Comparison of ENCODE assay signal across 17 cellular contexts in genomic region chr15:41483519-41483918, GRCh38. TPM values are rescaled to one million over a fixed set of nuclear protein-coding genes. Genes with fewer than 3 reads are reported as not detected.
DNase-seq lines count a peak whose midpoint lies in the region; ATAC-seq and TF ChIP-seq lines count a peak whose summit lies in the region.
"Had no signal": no experiment of that assay in that cellular context is flagged by ENCODE, and none has a peak within 500 bp of the region (broad histone marks: within the 10 kb centered on the region; RNA-seq: fewer than 3 reads in every experiment).

No MANE protein-coding gene starts in this region.

- peaks cover 25% of the 10 kb centered on the region for H3K36me3 Mint-ChIP-seq in activated CD4-positive, alpha-beta T cell treated with anti-CD3 and anti-CD28 coated beads for 36 hours (ENCODE audit: low read depth)
- H3K36me3 Mint-ChIP-seq in central memory CD8-positive, alpha-beta T cell (ENCODE audit: insufficient read depth): peaks cover 25% of the 10 kb centered on the region
- peaks cover 47% of the 10 kb centered on the region for H3K36me3 Mint-ChIP-seq in stimulated activated effector memory CD8-positive, alpha-beta T cell treated with anti-CD3 and anti-CD28 coated beads, Interleukin-12 subunit alpha, Interleukin-12 subunit beta, amount 100 ng/mL, for 72 hours
- H3K36me3 Mint-ChIP-seq in Calu3 (ENCODE audit: insufficient read depth, unreplicated experiment): peaks cover 10% of the 10 kb centered on the region

- H3K27me3 Mint-ChIP-seq in activated CD4-positive, alpha-beta T cell treated with anti-CD3 and anti-CD28 coated beads for 36 hours: peaks cover 3% of the 10 kb centered on the region
- no peaks in the 10 kb centered on the region for H3K27me3 Mint-ChIP-seq in central memory CD8-positive, alpha-beta T cell
- H3K27me3 Mint-ChIP-seq in Calu3 (ENCODE audit: unreplicated experiment): no peaks in the 10 kb centered on the region

- H3K9me3 Mint-ChIP-seq in activated CD4-positive, alpha-beta T cell treated with anti-CD3 and anti-CD28 coated beads for 36 hours (ENCODE audit: low read depth): no peaks in the 10 kb centered on the region
- H3K9me3 Mint-ChIP-seq in central memory CD8-positive, alpha-beta T cell: no peaks in the 10 kb centered on the region
- H3K9me3 Mint-ChIP-seq in stimulated activated effector memory CD8-positive, alpha-beta T cell treated with anti-CD3 and anti-CD28 coated beads, Interleukin-12 subunit alpha, Interleukin-12 subunit beta, amount 100 ng/mL, for 72 hours: no peaks in the 10 kb centered on the region
- no peaks in the 10 kb centered on the region for H3K9me3 Mint-ChIP-seq in Calu3 (ENCODE audit: low read depth, unreplicated experiment)

- POLR2A ChIA-PET in activated CD4-positive, alpha-beta T cell treated with anti-CD3 and anti-CD28 coated beads for 36 hours (lab: Charles Lee): no interaction called here

- H3K4me1 Mint-ChIP-seq in activated CD4-positive, alpha-beta T cell treated with anti-CD3 and anti-CD28 coated beads for 36 hours: peaks cover 21% of the 10 kb centered on the region
- peaks cover 31% of the 10 kb centered on the region for H3K4me1 Mint-ChIP-seq in central memory CD8-positive, alpha-beta T cell
- H3K4me1 Mint-ChIP-seq in stimulated activated effector memory CD8-positive, alpha-beta T cell treated with anti-CD3 and anti-CD28 coated beads, Interleukin-12 subunit alpha, Interleukin-12 subunit beta, amount 100 ng/mL, for 72 hours: peaks cover 45% of the 10 kb centered on the region
- H3K4me1 Mint-ChIP-seq in Calu3 (ENCODE audit: low read depth, unreplicated experiment): no peaks in the 10 kb centered on the region

- H3K9ac ChIP-seq in OCI-LY1 (ENCODE audit: low read length): no peak overlapping the region

- H3K4me1 ChIP-seq in OCI-LY1 (ENCODE audit: insufficient read depth, low read length, severe bottlenecking): peaks cover 11% of the 10 kb centered on the region

- H3K27ac Mint-ChIP-seq in activated CD4-positive, alpha-beta T cell treated with anti-CD3 and anti-CD28 coated beads for 36 hours: peak overlapping the region; percentile 21
- H3K27ac Mint-ChIP-seq in central memory CD8-positive, alpha-beta T cell (ENCODE audit: low read depth): peak overlapping the region; percentile 65
- no peak overlapping the region for H3K27ac Mint-ChIP-seq in stimulated activated effector memory CD8-positive, alpha-beta T cell treated with anti-CD3 and anti-CD28 coated beads, Interleukin-12 subunit alpha, Interleukin-12 subunit beta, amount 100 ng/mL, for 72 hours
- no peak overlapping the region for H3K27ac Mint-ChIP-seq in Calu3 (ENCODE audit: unreplicated experiment)

- H3K9me2 ChIP-seq in OCI-LY1 (ENCODE audit: low read depth, low read length): no peaks in the 10 kb centered on the region

- H3K4me2 ChIP-seq in OCI-LY1 (ENCODE audit: low read length): no peak overlapping the region

- peak overlapping the region; percentile 55 for H3K27ac ChIP-seq in OCI-LY1 (ENCODE audit: low read depth, low read length, poor library complexity, severe bottlenecking)
- H3K27ac ChIP-seq: 22Rv1, C4-2B, heart right ventricle, SJCRH30, upper lobe of left lung had no signal

- H3K36me3 ChIP-seq in OCI-LY1 (ENCODE audit: insufficient read depth, low read length): peaks cover 46% of the 10 kb centered on the region

- no peak for TF ChIP-seq CTCF in OCI-LY1 (IDR thresholded peaks at IDR 0.05; ENCODE audit: low read length)
- no peak for TF ChIP-seq CTCF in Calu3 (IDR thresholded peaks at IDR 0.05; ENCODE audit: unreplicated experiment)

- H3K27me3 ChIP-seq in OCI-LY1 (ENCODE audit: insufficient read depth, low read length): no peaks in the 10 kb centered on the region
- H3K27me3 ChIP-seq: SJCRH30, upper lobe of left lung had no signal

- BruUV-seq in Calu3 (replicated peaks; lab: Mats Ljungman, UMichigan): no TSS peak

- no peaks in the 10 kb centered on the region for H3F3A ChIP-seq in OCI-LY1 (ENCODE audit: insufficient read depth, low read length)

- no peaks in the 10 kb centered on the region for H4K20me1 ChIP-seq in OCI-LY1 (ENCODE audit: insufficient read depth, low read length)

- no peak overlapping the region for H2AFZ ChIP-seq in OCI-LY1 (ENCODE audit: low read length)

- CTCF ChIA-PET in activated CD4-positive, alpha-beta T cell treated with anti-CD3 and anti-CD28 coated beads for 36 hours (lab: Charles Lee): interaction anchor here (1.3 to 1.7 kb wide), 2 partner anchors 18 to 22 kb away, joined by 3 to 9 read pairs; no protein-coding TSS in a partner anchor
- CTCF ChIA-PET in Calu3 (lab: Charles Lee): no interaction called here

- H3K9me3 ChIP-seq in OCI-LY1 (ENCODE audit: low read length): no peaks in the 10 kb centered on the region
- H3K9me3 ChIP-seq: heart right ventricle, upper lobe of left lung had no signal

- intact Hi-C loops in activated CD4-positive, alpha-beta T cell treated with anti-CD3 and anti-CD28 coated beads for 36 hours (cut with DNase I, micrococcal nuclease): no loop called here
- intact Hi-C loops in Calu3 (cut with micrococcal nuclease; ENCODE audit: unreplicated experiment): no loop called here

- no peaks in the 10 kb centered on the region for H3K79me2 ChIP-seq in OCI-LY1 (ENCODE audit: insufficient read depth, low read length)

- DNase-seq in activated CD4-positive, alpha-beta T cell treated with anti-CD3 and anti-CD28 coated beads for 36 hours: peak; percentile 37
- no peak for DNase-seq in activated CD4-positive, alpha-beta T cell treated with anti-CD3 and anti-CD28 coated beads for 48 hours
- DNase-seq in central memory CD8-positive, alpha-beta T cell (ENCODE audit: low spot score in 2 of 2): no peak
- DNase-seq in stimulated activated effector memory CD8-positive, alpha-beta T cell treated with anti-CD3 and anti-CD28 coated beads, Interleukin-12 subunit alpha, Interleukin-12 subunit beta, amount 100 ng/mL, for 72 hours (ENCODE audit: low spot score in 2 of 2): no peak
- no peak for DNase-seq in germinal center (ENCODE audit: low spot score)
- DNase-seq in Calu3: no peak
- DNase-seq: amygdala, heart right ventricle, left colon, NCI-H2171 treated with DMSO at 0.1 percent for 48 hours, SJCRH30, upper lobe of left lung had no signal

- H3K4me3 Mint-ChIP-seq in activated CD4-positive, alpha-beta T cell treated with anti-CD3 and anti-CD28 coated beads for 36 hours: peak overlapping the region; percentile 11
- peak overlapping the region; percentile 65 for H3K4me3 Mint-ChIP-seq in central memory CD8-positive, alpha-beta T cell
- peak overlapping the region; percentile 56 for H3K4me3 Mint-ChIP-seq in stimulated activated effector memory CD8-positive, alpha-beta T cell treated with anti-CD3 and anti-CD28 coated beads, Interleukin-12 subunit alpha, Interleukin-12 subunit beta, amount 100 ng/mL, for 72 hours
- no peak overlapping the region for H3K4me3 Mint-ChIP-seq in Calu3 (ENCODE audit: low read depth, unreplicated experiment)

- ATAC-seq in activated CD4-positive, alpha-beta T cell treated with anti-CD3 and anti-CD28 coated beads for 36 hours: peak; percentile 34
- ATAC-seq in central memory CD8-positive, alpha-beta T cell (replicated peaks; ENCODE audit: extremely low read depth, poor library complexity, severe bottlenecking): peak; percentile 67
- ATAC-seq in stimulated activated effector memory CD8-positive, alpha-beta T cell treated with anti-CD3 and anti-CD28 coated beads, Interleukin-12 subunit alpha, Interleukin-12 subunit beta, amount 100 ng/mL, for 72 hours: peak; percentile 64
- no peak for ATAC-seq in HG03159 (IDR thresholded peaks at IDR 0.05; ENCODE audit: unreplicated experiment)
- ATAC-seq: esophagus mucosa, heart right ventricle had no signal

- H3K4me3 ChIP-seq in OCI-LY1 (ENCODE audit: low read depth, low read length, poor library complexity, severe bottlenecking): no peak overlapping the region
- H3K4me3 ChIP-seq: heart right ventricle, SJCRH30, upper lobe of left lung had no signal

RNA-seq across cellular contexts. Expression of gene ITPKA, which starts 10.2 kb away (rescaled TPM):
- 1 to 10 TPM; 2.5 to 4.2 TPM for total RNA-seq in activated CD4-positive, alpha-beta T cell treated with anti-CD3 and anti-CD28 coated beads for 36 hours
- 0.61 and 0.68 TPM in 2 replicates for total RNA-seq in Calu3 (2022)

RNA-seq across cellular contexts. Expression of gene LTK, which starts 30.1 kb away (rescaled TPM):
- under 1 TPM in 1 of 2 experiments, not detected in 1; 0.11 TPM for total RNA-seq in activated CD4-positive, alpha-beta T cell treated with anti-CD3 and anti-CD28 coated beads for 36 hours
- total RNA-seq in Calu3 (2022): 0.24 and 0.32 TPM in 2 replicates

Comparison
In these comparisons a context has a peak if more than half of its experiments do, and no peak if none do; other contexts are left out.
1. H3K27ac Mint-ChIP-seq: peak in activated CD4-positive, alpha-beta T cell treated with anti-CD3 and anti-CD28 coated beads for 36 hours (single experiment) and central memory CD8-positive, alpha-beta T cell (single experiment); none in stimulated activated effector memory CD8-positive, alpha-beta T cell treated with anti-CD3 and anti-CD28 coated beads, Interleukin-12 subunit alpha, Interleukin-12 subunit beta, amount 100 ng/mL, for 72 hours (single experiment) and Calu3 (single experiment).